ENCODE assay signal across 19 cellular contexts in the genomic region with DNA sequence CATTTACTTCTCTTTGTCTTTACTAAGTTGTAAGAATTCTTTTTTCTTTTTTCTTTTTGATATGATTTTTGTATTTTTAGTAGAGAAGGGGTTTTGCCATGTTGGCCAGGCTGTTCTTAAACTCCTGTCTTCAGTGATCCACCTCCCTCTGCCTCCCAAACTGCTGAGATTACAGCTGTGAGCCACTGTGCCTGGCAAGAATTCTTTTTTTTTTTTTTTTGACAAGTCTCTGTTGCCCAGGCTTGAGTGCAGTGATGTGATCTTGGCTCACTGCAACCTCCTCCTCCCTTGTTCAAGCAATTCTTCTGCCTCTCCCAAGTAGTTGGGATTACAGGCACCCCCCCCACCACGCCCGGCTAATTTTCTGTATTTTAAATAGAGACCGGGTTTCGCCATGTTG. TPM values are rescaled to one million over a fixed set of nuclear protein-coding genes. Genes with fewer than 3 reads are reported as not detected.
DNase-seq lines count a peak whose midpoint lies in the region; ATAC-seq, FAIRE-seq and TF ChIP-seq lines count a peak whose summit lies in the region.
"Had no signal": no experiment of that assay in that cellular context is flagged by ENCODE, and none has a peak within 500 bp of the region (broad histone marks: within the 10 kb centered on the region; RNA-seq: fewer than 3 reads in every experiment).

No MANE protein-coding gene starts in this region.

- peaks cover 54% of the 10 kb centered on the region for H3K4me1 Mint-ChIP-seq in HFFc6 (ENCODE audit: low read depth)
- peaks cover 11% of the 10 kb centered on the region for H3K4me1 Mint-ChIP-seq in astrocyte (ENCODE audit: low read depth, unreplicated experiment)

- no peak overlapping the region for H3K9ac ChIP-seq in astrocyte (ENCODE audit: low read length)
- H3K9ac ChIP-seq in smooth muscle cell (ENCODE audit: low read depth): no peak overlapping the region

- DNase-seq in Right ventricle myocardium inferior (ENCODE audit: missing footprints) (no peak), left ventricle myocardium inferior (no peak), HFFc6 (no peak), astrocyte (ENCODE audit: low read depth) (no peak), smooth muscle cell (lab: John Stamatoyannopoulos, UW; ENCODE audit: unreplicated experiment) (no peak), HUDEP-2 (lab: John Stamatoyannopoulos, UW; ENCODE audit: unreplicated experiment in 76 of 76) (no peak)
- DNase-seq: BE2C; CD8-positive, alpha-beta memory T cell; IMR-90; Kasumi-1; NCI-H1417 treated with DMSO at 0.1 percent for 48 hours; NCI-H2029; NCI-H2171 treated with DMSO at 0.1 percent for 48 hours; SIG-M5 had no signal

- H3K4me3 ChIP-seq in left ventricle myocardium inferior (no peak overlapping the region), astrocyte (ENCODE audit: insufficient read depth, low read depth, low read length) (no peak overlapping the region), smooth muscle cell (no peak overlapping the region)

- peaks cover 32% of the 10 kb centered on the region for H3F3A ChIP-seq in smooth muscle cell (ENCODE audit: low read depth)

- H3K4me1 ChIP-seq in left ventricle myocardium inferior (peaks cover 45% of the 10 kb centered on the region), astrocyte (ENCODE audit: insufficient read depth, low read length) (no peaks in the 10 kb centered on the region), smooth muscle cell (ENCODE audit: low read depth) (peaks cover 4% of the 10 kb centered on the region)

- 97% methylated on average over 4 of the region's 4 CpGs for WGBS in smooth muscle cell (ENCODE audit: low lambda C conversion rate)

- FAIRE-seq in astrocyte (lab: Jason Lieb, UNC): no peak
- FAIRE-seq: H54, RCC 7860 had no signal

- no peak overlapping the region for H3K27ac ChIP-seq in left ventricle myocardium inferior (replicated peaks)
- no peak overlapping the region for H3K27ac ChIP-seq in astrocyte (ENCODE audit: low read depth, low read length)
- H3K27ac ChIP-seq in smooth muscle cell (ENCODE audit: low read depth): peak overlapping the region; percentile 5

- peak overlapping the region; percentile 36 for H3K27ac Mint-ChIP-seq in HFFc6
- peak overlapping the region; percentile 41 for H3K27ac Mint-ChIP-seq in astrocyte (ENCODE audit: unreplicated experiment)

- H3K79me2 ChIP-seq in astrocyte (ENCODE audit: insufficient read depth, low read length): peaks cover 93% of the 10 kb centered on the region
- peaks cover 93% of the 10 kb centered on the region for H3K79me2 ChIP-seq in smooth muscle cell (ENCODE audit: low read depth)

- peaks cover 81% of the 10 kb centered on the region for H3K36me3 ChIP-seq in left ventricle myocardium inferior
- peaks cover 84% of the 10 kb centered on the region for H3K36me3 ChIP-seq in astrocyte (ENCODE audit: insufficient read depth, low read length)
- peaks cover 53% of the 10 kb centered on the region for H3K36me3 ChIP-seq in smooth muscle cell (ENCODE audit: low read depth)

- H2AFZ ChIP-seq in astrocyte (ENCODE audit: low read depth, low read length) (no peak overlapping the region), smooth muscle cell (ENCODE audit: low read depth) (no peak overlapping the region)

- intact Hi-C loops in Right ventricle myocardium inferior (cut with DNase I) (no loop called here), left ventricle myocardium inferior (cut with micrococcal nuclease) (no loop called here)

- ATAC-seq in Right ventricle myocardium inferior: peak; percentile 9
- ATAC-seq in HG03025 (IDR thresholded peaks at IDR 0.05; ENCODE audit: low FRiP score, unreplicated experiment): no peak
- no peak for ATAC-seq in GM21737 (IDR thresholded peaks at IDR 0.05; ENCODE audit: unreplicated experiment)

- H3K27me3 ChIP-seq in left ventricle myocardium inferior (ENCODE audit: low read depth): no peaks in the 10 kb centered on the region
- H3K27me3 ChIP-seq in astrocyte (ENCODE audit: insufficient read depth, low read length): no peaks in the 10 kb centered on the region
- H3K27me3 ChIP-seq in smooth muscle cell (ENCODE audit: low read depth): no peaks in the 10 kb centered on the region
- H3K27me3 ChIP-seq: BE2C had no signal

- H3K4me2 ChIP-seq in astrocyte (ENCODE audit: low read length): no peak overlapping the region
- H3K4me2 ChIP-seq in smooth muscle cell: no peak overlapping the region

- no peaks in the 10 kb centered on the region for H3K9me3 ChIP-seq in left ventricle myocardium inferior (replicated peaks)
- H3K9me3 ChIP-seq in astrocyte (ENCODE audit: insufficient read depth, low read depth, low read length): no peaks in the 10 kb centered on the region
- H3K9me3 ChIP-seq in smooth muscle cell (replicated peaks; ENCODE audit: low read depth): no peaks in the 10 kb centered on the region
- H3K9me3 ChIP-seq: BE2C had no signal

- H3K36me3 Mint-ChIP-seq in HFFc6 (ENCODE audit: low read depth) (peaks cover 63% of the 10 kb centered on the region), astrocyte (ENCODE audit: low read depth, unreplicated experiment) (peaks cover 23% of the 10 kb centered on the region)

- TF ChIP-seq CTCF in left ventricle myocardium inferior (IDR thresholded peaks at IDR 0.05; ENCODE audit: borderline replicate concordance): no peak
- no peak for TF ChIP-seq CTCF in HFFc6 (IDR thresholded peaks at IDR 0.05)
- TF ChIP-seq CTCF in astrocyte (IDR thresholded peaks at IDR 0.05; ENCODE audit: insufficient read depth, low read depth, low read length): no peak
- no peak for TF ChIP-seq CTCF in smooth muscle cell (IDR thresholded peaks at IDR 0.05; ENCODE audit: borderline replicate concordance, insufficient read depth, poor library complexity, severe bottlenecking)

- H4K20me1 ChIP-seq in astrocyte (ENCODE audit: insufficient read depth, low read length) (peaks cover 93% of the 10 kb centered on the region), smooth muscle cell (ENCODE audit: low read depth) (peaks cover 94% of the 10 kb centered on the region)

- no peak overlapping the region for H3K4me3 Mint-ChIP-seq in HFFc6
- no peak overlapping the region for H3K4me3 Mint-ChIP-seq in astrocyte (ENCODE audit: unreplicated experiment)

- no peaks in the 10 kb centered on the region for H3K9me3 Mint-ChIP-seq in HFFc6
- H3K9me3 Mint-ChIP-seq in astrocyte (ENCODE audit: unreplicated experiment): no peaks in the 10 kb centered on the region
- H3K9me3 Mint-ChIP-seq: CD8-positive, alpha-beta memory T cell had no signal

- H3K27me3 Mint-ChIP-seq in HFFc6 (ENCODE audit: insufficient read depth): peaks cover 2% of the 10 kb centered on the region
- H3K27me3 Mint-ChIP-seq in astrocyte (ENCODE audit: low read depth, unreplicated experiment): no peaks in the 10 kb centered on the region
- H3K27me3 Mint-ChIP-seq: CD8-positive, alpha-beta memory T cell had no signal

RNA-seq across cellular contexts. Expression of a gene that starts 9.9 kb away (rescaled TPM):
- 365 TPM for total RNA-seq in Right ventricle myocardium inferior
- 389 TPM for total RNA-seq in left ventricle myocardium inferior
- 1,000 to 10,000 TPM; 1,557 to 2,328 (median 1,897) TPM for total RNA-seq in HFFc6 (2021; fragmentation: NEBNext Ultra II Directional; extraction: Animal tissue kit (Norgen Biotek cat#: 25700))
- 1,191 and 1,219 TPM in 2 replicates for total RNA-seq in astrocyte
- total RNA-seq in smooth muscle cell: 856 and 2,459 TPM in 2 replicates
- 330 and 360 TPM in 2 replicates for polyA plus RNA-seq in smooth muscle cell

RNA-seq across cellular contexts. Expression of a gene that starts 21.8 kb away (rescaled TPM):
- total RNA-seq in Right ventricle myocardium inferior: 10.1 TPM
- 30.4 TPM for total RNA-seq in left ventricle myocardium inferior
- under 1 TPM in 2 of 6 experiments, not detected in 4; 0.16 to 0.17 TPM for total RNA-seq in HFFc6 (2021; fragmentation: NEBNext Ultra II Directional; extraction: Animal tissue kit (Norgen Biotek cat#: 25700))
- total RNA-seq in astrocyte: 0.89 and 1.2 TPM in 2 replicates
- not detected in 2 replicates for total RNA-seq in smooth muscle cell
- 0.21 TPM in 1 of 2 replicates, not detected in the other for polyA plus RNA-seq in smooth muscle cell
- total RNA-seq: IMR-90, NCI-H460 had no signal
- polyA plus RNA-seq: CD8-positive, alpha-beta memory T cell had no signal
